ENCODE assay signal across 1 cellular context in genomic region chr20:2507875-2508630, GRCh38.
TF ChIP-seq lines count a peak whose summit lies in the region.

No MANE protein-coding gene starts in this region.

TF ChIP-seq in WTC11, 78 proteins besides CTCF, POLR2A, EP300 and RAD21 (continued from another document):
- TF ChIP-seq FOXJ3 (CRISPR knock-in tag; IDR thresholded peaks at IDR 0.05; ENCODE audit: borderline replicate concordance) = no peak
- TF ChIP-seq E2F4 (CRISPR knock-in tag; IDR thresholded peaks at IDR 0.05; ENCODE audit: borderline replicate concordance, low read depth) = no peak
- no peak for TF ChIP-seq RELA (CRISPR knock-in tag; IDR thresholded peaks at IDR 0.05; ENCODE audit: borderline replicate concordance)
